Comparison of ENCODE assay signal across 2 cellular contexts in genomic region chr3:50160561-50160983, GRCh38.
TF ChIP-seq lines count a peak whose summit lies in the region.

No MANE protein-coding gene starts in this region.

TF ChIP-seq in HCT116, 20 proteins besides CTCF, POLR2A, EP300 and RAD21:
- no peak for TF ChIP-seq EZH2phosphoT487 (IDR thresholded peaks at IDR 0.05; ENCODE audit: borderline replicate concordance)
- no peak for TF ChIP-seq SRF (IDR thresholded peaks at IDR 0.05; ENCODE audit: low read depth)
- no peak for TF ChIP-seq MAX (IDR thresholded peaks at IDR 0.05)
- TF ChIP-seq YY1 (IDR thresholded peaks at IDR 0.05; ENCODE audit: extremely low read depth, insufficient replicate concordance, low read depth, low read length) = no peak
- TF ChIP-seq ELF1 (IDR thresholded peaks at IDR 0.05; ENCODE audit: borderline replicate concordance, low read depth) = no peak
- TF ChIP-seq SIN3A (IDR thresholded peaks at IDR 0.05; ENCODE audit: low read depth) = no peak
- TF ChIP-seq CBX3 (IDR thresholded peaks at IDR 0.05; ENCODE audit: low read depth) = no peak
- TF ChIP-seq ZFX (IDR thresholded peaks at IDR 0.05) = no peak
- TF ChIP-seq JUND (IDR thresholded peaks at IDR 0.05) = no peak
- TF ChIP-seq SP1 (IDR thresholded peaks at IDR 0.05; ENCODE audit: low read depth) = no peak
- no peak for TF ChIP-seq ATF3 (IDR thresholded peaks at IDR 0.05)
- no peak for TF ChIP-seq ZBTB33 (IDR thresholded peaks at IDR 0.05; ENCODE audit: extremely low read depth, insufficient replicate concordance, low read length)
- no peak for TF ChIP-seq ZNF274 (IDR thresholded peaks at IDR 0.05; ENCODE audit: low read depth, low read length)
- TF ChIP-seq CEBPB (IDR thresholded peaks at IDR 0.05; ENCODE audit: low read depth) = no peak
- no peak for TF ChIP-seq TCF7L2 (IDR thresholded peaks at IDR 0.05; ENCODE audit: borderline replicate concordance, extremely low read depth, insufficient read depth, insufficient read length)
- no peak for TF ChIP-seq REST (IDR thresholded peaks at IDR 0.05; ENCODE audit: low read depth)
- TF ChIP-seq EZH2 (IDR thresholded peaks at IDR 0.05) = no peak
TF ChIP-seq in HCT116: peak in this region for 0.

TF ChIP-seq in H1, 55 proteins besides CTCF, POLR2A, EP300 and RAD21:
- no peak for TF ChIP-seq TAF1 (IDR thresholded peaks at IDR 0.05; ENCODE audit: low read depth, low read length)
- no peak for TF ChIP-seq CEBPB (IDR thresholded peaks at IDR 0.05; ENCODE audit: low read depth, low read length)
- no peak for TF ChIP-seq POU5F1 (IDR thresholded peaks at IDR 0.05; ENCODE audit: low read depth, low read length)
- no peak for TF ChIP-seq ZNF274 (IDR thresholded peaks at IDR 0.05; ENCODE audit: borderline replicate concordance, extremely low read depth, low read length)
- TF ChIP-seq SIRT6 (IDR thresholded peaks at IDR 0.05; ENCODE audit: low read length) = no peak
- TF ChIP-seq BCL11A (IDR thresholded peaks at IDR 0.05; ENCODE audit: low read depth in 2 of 2, low read length in 2 of 2) = no peak
- no peak for TF ChIP-seq MAFK (IDR thresholded peaks at IDR 0.05; ENCODE audit: low read depth, low read length)
- no peak for TF ChIP-seq E2F6 (IDR thresholded peaks at IDR 0.05)
- TF ChIP-seq CHD1 (IDR thresholded peaks at IDR 0.05; ENCODE audit: low read depth, low read length) = no peak
- no peak for TF ChIP-seq KDM4A (IDR thresholded peaks at IDR 0.05; ENCODE audit: low read depth, low read length, severe bottlenecking)
- TF ChIP-seq SRF (IDR thresholded peaks at IDR 0.05; ENCODE audit: low read depth, low read length) = no peak
- TF ChIP-seq CHD7 (IDR thresholded peaks at IDR 0.05; ENCODE audit: insufficient replicate concordance, low read length) = no peak
- no peak for TF ChIP-seq JUND (IDR thresholded peaks at IDR 0.05; ENCODE audit: low read length)
- no peak for TF ChIP-seq CBX5 (IDR thresholded peaks at IDR 0.05; ENCODE audit: low read depth, low read length)
- no peak for TF ChIP-seq USF2 (IDR thresholded peaks at IDR 0.05; ENCODE audit: low read length)
- no peak for TF ChIP-seq SUZ12 (IDR thresholded peaks at IDR 0.05; ENCODE audit: low read length)
- TF ChIP-seq RBBP5 (IDR thresholded peaks at IDR 0.05; ENCODE audit: borderline replicate concordance, low read depth, low read length) = no peak
